ENCODE assay signal across 30 cellular contexts in genomic region chr2:101657787-101658186, GRCh38. TPM values are rescaled to one million over a fixed set of nuclear protein-coding genes. Genes with fewer than 3 reads are reported as not detected.
DNase-seq lines count a peak whose midpoint lies in the region; ATAC-seq, FAIRE-seq and TF ChIP-seq lines count a peak whose summit lies in the region.
"Had no signal": no experiment of that assay in that cellular context is flagged by ENCODE, and none has a peak within 500 bp of the region (broad histone marks: within the 10 kb centered on the region; RNA-seq: fewer than 3 reads in every experiment).

No MANE protein-coding gene starts in this region.

- no peaks in the 10 kb centered on the region for H3K36me3 Mint-ChIP-seq in stimulated activated memory B cell treated with anti-CD40 and anti-IgM and Interleukin-4, amounts not matched to agents 10 μg/mL and 1 μg/mL and 100 μg/mL, for 72 hours
- H3K36me3 Mint-ChIP-seq: activated CD8-positive, alpha-beta memory T cell treated with anti-CD3 and anti-CD28 coated beads, Interleukin-2, amount 10 ng/mL, durations not matched to agents 7 days and 5 days; CD8-positive, alpha-beta memory T cell had no signal

- TF ChIP-seq RAD21 in K562 (CRISPR knock-in tag; conservative IDR thresholded peaks at IDR 0.05 in 1 of 2, IDR thresholded peaks at IDR 0.05 in 1 of 2), result no peak

- H3K27ac Mint-ChIP-seq in stimulated activated memory B cell treated with anti-CD40 and anti-IgM and Interleukin-4, amounts not matched to agents 10 μg/mL and 1 μg/mL and 100 μg/mL, for 72 hours, result no peak overlapping the region
- H3K27ac Mint-ChIP-seq: activated B cell treated with CpG ODN at 0.5 μM for 24 hours; activated CD8-positive, alpha-beta memory T cell treated with anti-CD3 and anti-CD28 coated beads, Interleukin-2, amount 10 ng/mL, durations not matched to agents 7 days and 5 days had no signal

- H3K4ac ChIP-seq in mesendoderm (ENCODE audit: low read depth, low read length), result no peak overlapping the region

- in situ Hi-C loops in K562 (cut with MboI), result no loop called here

- H3K36me3 ChIP-seq in H7 (replicated peaks; ENCODE audit: control insufficient read depth, insufficient read depth, low read length), result no peaks in the 10 kb centered on the region
- no peaks in the 10 kb centered on the region for H3K36me3 ChIP-seq in K562 (ENCODE audit: control insufficient read depth, insufficient read depth, low read length)
- no peaks in the 10 kb centered on the region for H3K36me3 ChIP-seq in mesendoderm (ENCODE audit: control insufficient read depth, insufficient read depth, low read length)
- H3K36me3 ChIP-seq: thoracic aorta, uterus had no signal

- H3K4me1 ChIP-seq in K562 (replicated peaks in 1 of 2; ENCODE audit: control insufficient read depth in 2 of 2, insufficient read depth in 2 of 2, low read length in 2 of 2) (peaks cover 6% of the 10 kb centered on the region in 2 experiments; a peak in 2 of 5 replicates), mesendoderm (ENCODE audit: control insufficient read depth, low read depth, low read length) (peaks cover 2% of the 10 kb centered on the region)
- H3K4me1 ChIP-seq: uterus had no signal

- H3K4me3 Mint-ChIP-seq in stimulated activated memory B cell treated with anti-CD40 and anti-IgM and Interleukin-4, amounts not matched to agents 10 μg/mL and 1 μg/mL and 100 μg/mL, for 72 hours, result no peak overlapping the region
- H3K4me3 Mint-ChIP-seq: activated B cell treated with CpG ODN at 0.5 μM for 24 hours; activated CD8-positive, alpha-beta memory T cell treated with anti-CD3 and anti-CD28 coated beads, Interleukin-2, amount 10 ng/mL, durations not matched to agents 7 days and 5 days; CD8-positive, alpha-beta memory T cell had no signal

- peaks cover 3% of the 10 kb centered on the region for H3K9me3 Mint-ChIP-seq in stimulated activated memory B cell treated with anti-CD40 and anti-IgM and Interleukin-4, amounts not matched to agents 10 μg/mL and 1 μg/mL and 100 μg/mL, for 72 hours

- H3K4me1 Mint-ChIP-seq in stimulated activated memory B cell treated with anti-CD40 and anti-IgM and Interleukin-4, amounts not matched to agents 10 μg/mL and 1 μg/mL and 100 μg/mL, for 72 hours, result peaks cover 1% of the 10 kb centered on the region
- H3K4me1 Mint-ChIP-seq: activated CD8-positive, alpha-beta memory T cell treated with anti-CD3 and anti-CD28 coated beads, Interleukin-2, amount 10 ng/mL, durations not matched to agents 7 days and 5 days; CD8-positive, alpha-beta memory T cell had no signal

- H3K4me2 ChIP-seq in K562 (ENCODE audit: insufficient read depth, low read length) (no peak overlapping the region), mesendoderm (ENCODE audit: low read length) (no peak overlapping the region)

- no peak overlapping the region for H4K8ac ChIP-seq in mesendoderm (ENCODE audit: low read depth, low read length)

- H3K23ac ChIP-seq in mesendoderm (ENCODE audit: low read length), result no peak overlapping the region

- no peak overlapping the region for H3K56ac ChIP-seq in mesendoderm (ENCODE audit: low read length)

- TF ChIP-seq EP300 in K562 (IDR thresholded peaks at IDR 0.05; ENCODE audit: low read length), result no peak

- no peak for TF ChIP-seq POLR2A in K562 (conservative IDR thresholded peaks at IDR 0.05)

- no peak for TF ChIP-seq CTCF in K562 (IDR thresholded peaks at IDR 0.05 in 2 of 3, conservative IDR thresholded peaks at IDR 0.05 in 1 of 3; ENCODE audit: insufficient read depth in 2 of 3, low read depth in 1 of 3, low read length in 3 of 3)

- no peak for FAIRE-seq in K562 (lab: Jason Lieb, UNC)
- FAIRE-seq: endothelial cell of umbilical vein, G401.6, H54 had no signal

- BruUV-seq in K562 (replicated peaks; lab: Mats Ljungman, UMichigan), result no TSS peak

- H3K9ac ChIP-seq in K562 (ENCODE audit: insufficient read depth in 1 of 2, low read depth in 2 of 2, low read length in 2 of 2) (no peak overlapping the region), mesendoderm (ENCODE audit: low read length) (no peak overlapping the region)

- no peaks in the 10 kb centered on the region for H3K27me3 Mint-ChIP-seq in stimulated activated memory B cell treated with anti-CD40 and anti-IgM and Interleukin-4, amounts not matched to agents 10 μg/mL and 1 μg/mL and 100 μg/mL, for 72 hours
- H3K27me3 Mint-ChIP-seq: activated B cell treated with CpG ODN at 0.5 μM for 24 hours; activated CD8-positive, alpha-beta memory T cell treated with anti-CD3 and anti-CD28 coated beads, Interleukin-2, amount 10 ng/mL, durations not matched to agents 7 days and 5 days; CD8-positive, alpha-beta memory T cell had no signal

- intact Hi-C loops in K562 (cut with micrococcal nuclease), result no loop called here

- peak overlapping the region; percentile 40; the same call in 1 of the 2 replicates for H2AFZ ChIP-seq in K562 (ENCODE audit: low read depth, low read length)

- WGBS in K562 (ENCODE audit: insufficient coverage, low coverage, missing lambda C conversion rate), result 61% methylated on average over 6 of the region's 6 CpGs
- no CpG with 5 or more reads among the region's 6 CpGs for WGBS in mesendoderm (ENCODE audit: extremely low coverage, insufficient coverage, low lambda C conversion rate)

- no peaks in the 10 kb centered on the region for H3K9me3 ChIP-seq in K562 (replicated peaks; ENCODE audit: control insufficient read depth, insufficient read depth, low read depth, low read length)
- H3K9me3 ChIP-seq: thoracic aorta, uterus had no signal

- H3K79me2 ChIP-seq in K562 (ENCODE audit: control insufficient read depth, insufficient read depth, low read length), result no peaks in the 10 kb centered on the region
- no peaks in the 10 kb centered on the region for H3K79me2 ChIP-seq in mesendoderm (ENCODE audit: control insufficient read depth, insufficient read depth, low read length)

- H2AK5ac ChIP-seq in mesendoderm (ENCODE audit: low read length), result no peak overlapping the region

- no peaks in the 10 kb centered on the region for H3K9me1 ChIP-seq in K562 (ENCODE audit: control insufficient read depth, insufficient read depth, low read length)

- H3K79me1 ChIP-seq in mesendoderm (ENCODE audit: low read length), result no peaks in the 10 kb centered on the region

- ATAC-seq in K562, result peak; percentile 56
- ATAC-seq in stimulated activated memory B cell treated with anti-CD40 and anti-IgM and Interleukin-4, amounts not matched to agents 10 μg/mL and 1 μg/mL and 100 μg/mL, for 72 hours, result no peak
- ATAC-seq: activated CD8-positive, alpha-beta memory T cell treated with anti-CD3 and anti-CD28 coated beads, Interleukin-2, amount 10 ng/mL, durations not matched to agents 7 days and 5 days; sciatic nerve had no signal

- CTCF ChIA-PET in K562 (lab: Yijun Ruan, JAX; ENCODE audit: low intra/inter-chr PET ratio), result no interaction called here

- H3K4me3 ChIP-seq in H7 (ENCODE audit: insufficient read depth, low read depth, low read length) (no peak overlapping the region), K562 (no peak overlapping the region), mesendoderm (ENCODE audit: low read length) (no peak overlapping the region)
- H3K4me3 ChIP-seq: dorsolateral prefrontal cortex, thoracic aorta, uterus had no signal

- no peaks in the 10 kb centered on the region for H4K20me1 ChIP-seq in K562 (replicated peaks; ENCODE audit: control insufficient read depth, insufficient read depth, low read length)

- POLR2A ChIA-PET in K562 (lab: Yijun Ruan, JAX), result no interaction called here

- H3K27me3 ChIP-seq in H7 (ENCODE audit: control insufficient read depth, insufficient read depth, low read length) (no peaks in the 10 kb centered on the region), K562 (ENCODE audit: control insufficient read depth in 2 of 2, insufficient read depth in 2 of 2, low read length in 2 of 2) (no peaks in the 10 kb centered on the region), mesendoderm (ENCODE audit: insufficient read depth, low read length, poor library complexity) (no peaks in the 10 kb centered on the region)
- H3K27me3 ChIP-seq: dorsolateral prefrontal cortex, uterus had no signal

- no peak overlapping the region for H2BK15ac ChIP-seq in mesendoderm (replicated peaks; ENCODE audit: low read depth)

- H2BK120ac ChIP-seq in mesendoderm (ENCODE audit: low read depth, low read length), result no peak overlapping the region

- no peak overlapping the region for H2BK5ac ChIP-seq in mesendoderm (ENCODE audit: low read length)

- H3K18ac ChIP-seq in mesendoderm (ENCODE audit: low read length), result no peak overlapping the region

- no peak overlapping the region for H4K5ac ChIP-seq in mesendoderm (ENCODE audit: low read length)

- DNase-seq in NCI-H524 (lab: John Stamatoyannopoulos, UW), result peak; percentile 45 to 51
- DNase-seq in NCI-H524 treated with DMSO at 0.1 percent for 48 hours (lab: John Stamatoyannopoulos, UW), result no peak
- DNase-seq in H7, result peak; percentile 48
- no peak for DNase-seq in K562 (ENCODE audit: extremely low read depth in 1 of 4, low spot score in 3 of 4)
- peak; percentile 51 for DNase-seq in mesendoderm
- no peak for DNase-seq in stimulated activated CD4-positive, alpha-beta T cell treated with anti-CD3 and anti-CD28 coated beads, Interleukin-4, amount 100 ng/mL, for 24 hours
- DNase-seq in NCI-H2227 treated with DMSO at 0.1 percent for 48 hours (lab: John Stamatoyannopoulos, UW), result no peak
- DNase-seq: 8988T; activated B cell treated with CpG ODN at 0.5 μM for 24 hours; activated CD4-positive, alpha-beta T cell treated with anti-CD3 and anti-CD28 coated beads, Interleukin-2, amount 50 U/mL, for 1 hour; activated CD8-positive, alpha-beta memory T cell treated with anti-CD3 and anti-CD28 coated beads, Interleukin-2, amount 10 ng/mL, durations not matched to agents 7 days and 5 days; activated T-cell treated with anti-CD3 and anti-CD28 coated beads, Interleukin-2, amount 50 U/mL, for 48 hours; CD8-positive, alpha-beta memory T cell; dorsolateral prefrontal cortex; mammary epithelial cell; NCI-H1092 treated with DMSO at 0.1 percent for 48 hours; NCI-H1930; NCI-H345; NCI-H774; SHP77; stimulated activated CD4-positive, alpha-beta T cell treated with anti-CD3 and anti-CD28 coated beads, Interleukin-4, amount 100 ng/mL, for 4 hours; stimulated activated naive CD4-positive, alpha-beta T cell; SW 1271; uterus had no signal

- H3K27ac ChIP-seq in K562 (ENCODE audit: extremely low read depth, low read depth, low read length) (no peak overlapping the region), mesendoderm (ENCODE audit: low read depth, low read length) (no peak overlapping the region)
- H3K27ac ChIP-seq: dorsolateral prefrontal cortex, thoracic aorta, uterus had no signal

RNA-seq across cellular contexts. Expression of gene MAP4K4, which starts 39.7 kb away (rescaled TPM):
- total RNA-seq in H7 (2014; rRNA removed; shearing (Covaris generic)), result 45.6 and 58.7 TPM in 2 replicates
- total RNA-seq in K562 (2011; cell fraction: chromatin; rRNA removed; ENCODE audit: low replicate concordance), result 111 and 172 TPM in 2 replicates
- 52.4 and 63.6 TPM in 2 replicates for total RNA-seq in K562 (2011; cell fraction: nucleolus; rRNA removed)
- total RNA-seq in K562 (2011; cell fraction: nucleoplasm; rRNA removed), result 100 and 133 TPM in 2 replicates
- total RNA-seq in K562 (2014; rRNA removed) (48.8 and 50.2 TPM in 2 replicates), K562 (2014; rRNA removed; fragmentation: Illumina TruSeq; extraction: Trizol) (45.7 and 49.1 TPM in 2 replicates), K562 (2015; rRNA removed; fragmentation: Illumina TruSeq; extraction: Trizol) (51.4 and 58.4 TPM in 2 replicates), K562 (2021) (64.1 and 72.8 TPM in 2 replicates)
- polyA plus RNA-seq in K562 (2011; rRNA removed) (42.4 and 51.4 TPM in 2 replicates), K562 (2014; fragmentation: Illumina TruSeq; extraction: Trizol) (68.8 and 76.4 TPM in 2 replicates), K562 (2014; fragmentation: Nextera tagmentation; extraction: Ambion mirVana) (1 to 10 TPM; 7.6 to 7.8 TPM), K562 (2014; rRNA removed) (44.5 and 50.6 TPM in 2 replicates)
- polyA plus RNA-seq in K562 (2011; cell fraction: cytosol; rRNA removed), result 26.1 and 28.9 TPM in 2 replicates
- polyA plus RNA-seq in K562 (2011; cell fraction: nucleus; rRNA removed), result 96.3 and 105 TPM in 2 replicates
- 42.4 and 73.8 TPM in 2 replicates for polyA plus RNA-seq in K562 (2012)
- polyA minus RNA-seq in K562 (2011; rRNA and poly(A)+ RNA removed), result 93.2 and 93.9 TPM in 2 replicates
- 37.0 and 44.3 TPM in 2 replicates for polyA minus RNA-seq in K562 (2011; cell fraction: cytosol; rRNA and poly(A)+ RNA removed)
- polyA minus RNA-seq in K562 (2011; cell fraction: nucleus; rRNA and poly(A)+ RNA removed), result 83.3 and 132 TPM in 2 replicates
- polyA plus RNA-seq in mesendoderm (2013, experiment 1 of 2), result 120 TPM
- 121 TPM for polyA plus RNA-seq in mesendoderm (2013, experiment 2 of 2)

Comparison
In these comparisons a context has a peak if more than half of its experiments do, and no peak if none do; other contexts are left out.
1. DNase-seq: peak in NCI-H524 (2 of 2), H7 (single experiment) and mesendoderm (single experiment); none in NCI-H524 treated with DMSO at 0.1 percent for 48 hours (single experiment), K562 (0 of 4), stimulated activated CD4-positive, alpha-beta T cell treated with anti-CD3 and anti-CD28 coated beads, Interleukin-4, amount 100 ng/mL, for 24 hours (single experiment) and NCI-H2227 treated with DMSO at 0.1 percent for 48 hours (single experiment).